4 cellular contexts compared by ENCODE assay signal in the genomic region with DNA sequence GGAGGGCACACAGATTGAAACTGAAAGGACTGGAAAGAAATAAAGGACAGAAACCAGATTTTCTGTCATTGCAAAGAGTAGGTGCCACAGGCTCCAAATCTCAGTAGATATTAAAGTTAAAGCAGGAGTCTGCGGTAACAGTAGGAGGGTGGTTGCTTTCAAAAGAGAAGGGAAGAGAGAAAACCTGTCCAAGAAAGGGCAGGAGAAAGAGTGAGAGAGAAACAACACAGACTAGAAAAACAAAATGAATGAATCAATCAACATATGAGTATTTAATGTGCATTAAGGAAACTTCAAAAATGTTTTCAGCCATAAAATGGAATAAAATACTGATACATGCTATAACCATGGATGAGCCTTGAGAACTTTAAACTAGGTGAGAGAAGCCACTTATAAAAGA.
TF ChIP-seq lines count a peak whose summit lies in the region.

No MANE protein-coding gene starts in this region.

TF ChIP-seq in liver, 16 proteins besides CTCF, POLR2A, EP300 and RAD21 (continues in another document):
- TF ChIP-seq FOXA2 (IDR thresholded peaks at IDR 0.05) (no peak), SP1 (IDR thresholded peaks at IDR 0.05) (no peak), MAX (IDR thresholded peaks at IDR 0.05) (no peak), YY1 (IDR thresholded peaks at IDR 0.05) (no peak), HNF4A (conservative IDR thresholded peaks at IDR 0.05) (no peak), EGR1 (IDR thresholded peaks at IDR 0.05; ENCODE audit: low read depth in 2 of 2) (no peak), NR2F2 (IDR thresholded peaks at IDR 0.05) (no peak)
- TF ChIP-seq, protein P1, sequence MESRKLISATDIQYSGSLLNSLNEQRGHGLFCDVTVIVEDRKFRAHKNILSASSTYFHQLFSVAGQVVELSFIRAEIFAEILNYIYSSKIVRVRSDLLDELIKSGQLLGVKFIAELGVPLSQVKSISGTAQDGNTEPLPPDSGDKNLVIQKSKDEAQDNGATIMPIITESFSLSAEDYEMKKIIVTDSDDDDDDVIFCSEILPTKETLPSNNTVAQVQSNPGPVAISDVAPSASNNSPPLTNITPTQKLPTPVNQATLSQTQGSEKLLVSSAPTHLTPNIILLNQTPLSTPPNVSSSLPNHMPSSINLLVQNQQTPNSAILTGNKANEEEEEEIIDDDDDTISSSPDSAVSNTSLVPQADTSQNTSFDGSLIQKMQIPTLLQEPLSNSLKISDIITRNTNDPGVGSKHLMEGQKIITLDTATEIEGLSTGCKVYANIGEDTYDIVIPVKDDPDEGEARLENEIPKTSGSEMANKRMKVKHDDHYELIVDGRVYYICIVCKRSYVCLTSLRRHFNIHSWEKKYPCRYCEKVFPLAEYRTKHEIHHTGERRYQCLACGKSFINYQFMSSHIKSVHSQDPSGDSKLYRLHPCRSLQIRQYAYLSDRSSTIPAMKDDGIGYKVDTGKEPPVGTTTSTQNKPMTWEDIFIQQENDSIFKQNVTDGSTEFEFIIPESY (IDR thresholded peaks at IDR 0.05): no peak
- TF ChIP-seq, protein P2, sequence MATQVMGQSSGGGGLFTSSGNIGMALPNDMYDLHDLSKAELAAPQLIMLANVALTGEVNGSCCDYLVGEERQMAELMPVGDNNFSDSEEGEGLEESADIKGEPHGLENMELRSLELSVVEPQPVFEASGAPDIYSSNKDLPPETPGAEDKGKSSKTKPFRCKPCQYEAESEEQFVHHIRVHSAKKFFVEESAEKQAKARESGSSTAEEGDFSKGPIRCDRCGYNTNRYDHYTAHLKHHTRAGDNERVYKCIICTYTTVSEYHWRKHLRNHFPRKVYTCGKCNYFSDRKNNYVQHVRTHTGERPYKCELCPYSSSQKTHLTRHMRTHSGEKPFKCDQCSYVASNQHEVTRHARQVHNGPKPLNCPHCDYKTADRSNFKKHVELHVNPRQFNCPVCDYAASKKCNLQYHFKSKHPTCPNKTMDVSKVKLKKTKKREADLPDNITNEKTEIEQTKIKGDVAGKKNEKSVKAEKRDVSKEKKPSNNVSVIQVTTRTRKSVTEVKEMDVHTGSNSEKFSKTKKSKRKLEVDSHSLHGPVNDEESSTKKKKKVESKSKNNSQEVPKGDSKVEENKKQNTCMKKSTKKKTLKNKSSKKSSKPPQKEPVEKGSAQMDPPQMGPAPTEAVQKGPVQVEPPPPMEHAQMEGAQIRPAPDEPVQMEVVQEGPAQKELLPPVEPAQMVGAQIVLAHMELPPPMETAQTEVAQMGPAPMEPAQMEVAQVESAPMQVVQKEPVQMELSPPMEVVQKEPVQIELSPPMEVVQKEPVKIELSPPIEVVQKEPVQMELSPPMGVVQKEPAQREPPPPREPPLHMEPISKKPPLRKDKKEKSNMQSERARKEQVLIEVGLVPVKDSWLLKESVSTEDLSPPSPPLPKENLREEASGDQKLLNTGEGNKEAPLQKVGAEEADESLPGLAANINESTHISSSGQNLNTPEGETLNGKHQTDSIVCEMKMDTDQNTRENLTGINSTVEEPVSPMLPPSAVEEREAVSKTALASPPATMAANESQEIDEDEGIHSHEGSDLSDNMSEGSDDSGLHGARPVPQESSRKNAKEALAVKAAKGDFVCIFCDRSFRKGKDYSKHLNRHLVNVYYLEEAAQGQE (IDR thresholded peaks at IDR 0.05): no peak

TF ChIP-seq in HepG2, 621 proteins besides CTCF, POLR2A, EP300 and RAD21:
- no peak for TF ChIP-seq XRCC5 (optimal IDR thresholded peaks at IDR 0.05; ENCODE audit: low read length)
- no peak for TF ChIP-seq NR3C1 (CRISPR knock-in tag; IDR thresholded peaks at IDR 0.05)
- TF ChIP-seq ZNF580 (CRISPR knock-in tag; IDR thresholded peaks at IDR 0.05; ENCODE audit: borderline replicate concordance, low read depth): no peak
- TF ChIP-seq ZBTB39 (CRISPR knock-in tag; IDR thresholded peaks at IDR 0.05): no peak
- no peak for TF ChIP-seq ZMYM4 (CRISPR knock-in tag; IDR thresholded peaks at IDR 0.05)

TF ChIP-seq in endothelial cell of umbilical vein, 7 proteins besides CTCF, POLR2A, EP300 and RAD21:
- TF ChIP-seq JUN (IDR thresholded peaks at IDR 0.05; ENCODE audit: borderline replicate concordance, insufficient read depth, insufficient read length, low read depth) (no peak), MAX (IDR thresholded peaks at IDR 0.05; ENCODE audit: insufficient read depth, insufficient read length) (no peak), FOS (IDR thresholded peaks at IDR 0.05; ENCODE audit: borderline replicate concordance, insufficient read depth, low read length) (no peak), EZH2 (IDR thresholded peaks at IDR 0.05; ENCODE audit: borderline replicate concordance, low read depth, low read length, severe bottlenecking) (no peak), POLR2AphosphoS5 (IDR thresholded peaks at IDR 0.05; ENCODE audit: insufficient read depth, low read depth, low read length) (no peak), MYC (IDR thresholded peaks at IDR 0.05; ENCODE audit: low read depth, low read length) (no peak), GATA2 (IDR thresholded peaks at IDR 0.05; ENCODE audit: insufficient read depth, insufficient read length, low read depth, low read length) (no peak)

TF ChIP-seq in SK-N-SH, 30 proteins besides CTCF, POLR2A, EP300 and RAD21:
- TF ChIP-seq NRF1 (IDR thresholded peaks at IDR 0.05; ENCODE audit: low read depth, low read length): no peak
- no peak for TF ChIP-seq FOXM1 (IDR thresholded peaks at IDR 0.05; ENCODE audit: low read depth)
- TF ChIP-seq YY1 (IDR thresholded peaks at IDR 0.05; ENCODE audit: low read depth): no peak
- no peak for TF ChIP-seq FOSL2 (IDR thresholded peaks at IDR 0.05; ENCODE audit: borderline replicate concordance, low read depth)
- no peak for TF ChIP-seq FOXJ3 (CRISPR knock-in tag; IDR thresholded peaks at IDR 0.05)
- no peak for TF ChIP-seq POLR2AphosphoS5 (IDR thresholded peaks at IDR 0.05; ENCODE audit: low read depth, low read length)
- TF ChIP-seq GATA2 (CRISPR knock-in tag; IDR thresholded peaks at IDR 0.05): no peak
- TF ChIP-seq SMC3 (IDR thresholded peaks at IDR 0.05; ENCODE audit: low read depth, low read length): no peak
- TF ChIP-seq NFIC (IDR thresholded peaks at IDR 0.05; ENCODE audit: borderline replicate concordance): no peak
- TF ChIP-seq RCOR1 (IDR thresholded peaks at IDR 0.05; ENCODE audit: low read length): no peak
- TF ChIP-seq, protein P3, sequence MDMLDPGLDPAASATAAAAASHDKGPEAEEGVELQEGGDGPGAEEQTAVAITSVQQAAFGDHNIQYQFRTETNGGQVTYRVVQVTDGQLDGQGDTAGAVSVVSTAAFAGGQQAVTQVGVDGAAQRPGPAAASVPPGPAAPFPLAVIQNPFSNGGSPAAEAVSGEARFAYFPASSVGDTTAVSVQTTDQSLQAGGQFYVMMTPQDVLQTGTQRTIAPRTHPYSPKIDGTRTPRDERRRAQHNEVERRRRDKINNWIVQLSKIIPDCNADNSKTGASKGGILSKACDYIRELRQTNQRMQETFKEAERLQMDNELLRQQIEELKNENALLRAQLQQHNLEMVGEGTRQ (IDR thresholded peaks at IDR 0.05; ENCODE audit: borderline replicate concordance, low read depth, low read length): no peak
- no peak for TF ChIP-seq IRF3 (IDR thresholded peaks at IDR 0.05; ENCODE audit: low read depth, low read length)
- TF ChIP-seq MEF2A (IDR thresholded peaks at IDR 0.05; ENCODE audit: borderline replicate concordance, low read depth): no peak
- TF ChIP-seq, protein P4, sequence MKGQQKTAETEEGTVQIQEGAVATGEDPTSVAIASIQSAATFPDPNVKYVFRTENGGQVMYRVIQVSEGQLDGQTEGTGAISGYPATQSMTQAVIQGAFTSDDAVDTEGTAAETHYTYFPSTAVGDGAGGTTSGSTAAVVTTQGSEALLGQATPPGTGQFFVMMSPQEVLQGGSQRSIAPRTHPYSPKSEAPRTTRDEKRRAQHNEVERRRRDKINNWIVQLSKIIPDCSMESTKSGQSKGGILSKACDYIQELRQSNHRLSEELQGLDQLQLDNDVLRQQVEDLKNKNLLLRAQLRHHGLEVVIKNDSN (IDR thresholded peaks at IDR 0.05; ENCODE audit: borderline replicate concordance, low read depth): no peak
- TF ChIP-seq MXI1 (IDR thresholded peaks at IDR 0.05; ENCODE audit: low read depth, low read length): no peak
- no peak for TF ChIP-seq ELF1 (IDR thresholded peaks at IDR 0.05)
